1 cellular context compared by ENCODE assay signal in genomic region chr16:12455287-12455798, GRCh38.
TF ChIP-seq lines count a peak whose summit lies in the region.

No MANE protein-coding gene starts in this region.

TF ChIP-seq in HCT116, 20 proteins besides CTCF, POLR2A, EP300 and RAD21 (continued from another document):
- TF ChIP-seq MAX (IDR thresholded peaks at IDR 0.05) = no peak
- no peak for TF ChIP-seq SP1 (IDR thresholded peaks at IDR 0.05; ENCODE audit: low read depth)
- no peak for TF ChIP-seq ZNF274 (IDR thresholded peaks at IDR 0.05; ENCODE audit: low read depth, low read length)
- no peak for TF ChIP-seq ATF3 (IDR thresholded peaks at IDR 0.05)
TF ChIP-seq in HCT116: peak in this region for 0.
